In the genomic region with DNA sequence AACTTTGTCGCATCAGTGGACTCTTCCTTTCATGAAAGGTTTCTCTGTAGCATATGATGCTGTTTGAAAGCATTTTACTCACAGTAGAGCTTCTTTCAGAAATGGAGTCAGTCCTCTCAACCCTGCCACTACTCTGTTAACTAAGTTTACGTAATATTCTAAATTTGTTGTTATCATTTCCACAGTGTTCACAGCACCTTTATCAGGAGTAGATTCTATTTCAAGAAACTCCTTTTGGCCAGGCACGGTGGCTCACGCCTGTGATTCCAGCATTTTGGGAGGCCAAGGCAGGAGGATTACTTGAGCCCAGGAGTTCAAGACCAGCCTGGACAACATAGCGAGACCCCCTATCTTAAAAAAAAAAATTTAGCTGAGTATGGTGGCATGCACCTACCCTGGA, we compare ENCODE assay signal across 1 cellular context.
TF ChIP-seq lines count a peak whose summit lies in the region.

No MANE protein-coding gene starts in this region.

TF ChIP-seq in WTC11, 78 proteins besides CTCF, POLR2A, EP300 and RAD21 (continued from another document):
- no peak for TF ChIP-seq NR2C2 (CRISPR knock-in tag; IDR thresholded peaks at IDR 0.05)
- TF ChIP-seq MYBL2 (CRISPR knock-in tag; IDR thresholded peaks at IDR 0.05) = no peak
- TF ChIP-seq ZNF416 (CRISPR knock-in tag; IDR thresholded peaks at IDR 0.05) = no peak
